15 cellular contexts compared by ENCODE assay signal in genomic region chr20:25250508-25250907, GRCh38. TPM values are rescaled to one million over a fixed set of nuclear protein-coding genes. Genes with fewer than 3 reads are reported as not detected.
DNase-seq lines count a peak whose midpoint lies in the region; ATAC-seq and TF ChIP-seq lines count a peak whose summit lies in the region.
"Had no signal": no experiment of that assay in that cellular context is flagged by ENCODE, and none has a peak within 500 bp of the region (broad histone marks: within the 10 kb centered on the region; RNA-seq: fewer than 3 reads in every experiment).

No MANE protein-coding gene starts in this region.

- H3K27me3 ChIP-seq in MM.1S (replicated peaks; ENCODE audit: insufficient read depth, low read length) = no peaks in the 10 kb centered on the region
- H3K27me3 ChIP-seq: adrenal gland, gastrocnemius medialis had no signal

- no peaks in the 10 kb centered on the region for H4K20me1 ChIP-seq in MM.1S (ENCODE audit: insufficient read depth, low read length)

- H3K27ac Mint-ChIP-seq in chondrocyte (ENCODE audit: unreplicated experiment) = peak overlapping the region; percentile 83
- peak overlapping the region in 7 of 10 donors; percentile 10 to 92 (median 86) for H3K27ac Mint-ChIP-seq in naive thymus-derived CD8-positive, alpha-beta T cell
- H3K27ac Mint-ChIP-seq: H9 had no signal

- H3K9me2 ChIP-seq in MM.1S (replicated peaks; ENCODE audit: insufficient read depth, low read length) = no peaks in the 10 kb centered on the region

- ATAC-seq in naive thymus-derived CD8-positive, alpha-beta T cell = no peak
- no peak for ATAC-seq in HG02938 (IDR thresholded peaks at IDR 0.05; ENCODE audit: unreplicated experiment)
- ATAC-seq: activated CD4-positive, CD25-positive, alpha-beta regulatory T cell treated with anti-CD3 and anti-CD28 coated beads, Interleukin-2, amount 50 U/mL, for 24 hours; gastrocnemius medialis had no signal

- H3K4me1 Mint-ChIP-seq in chondrocyte (ENCODE audit: low read depth) = peaks cover 75% of the 10 kb centered on the region
- peaks cover 28 to 70% (median 55%) of the 10 kb centered on the region in 4 donors for H3K4me1 Mint-ChIP-seq in naive thymus-derived CD8-positive, alpha-beta T cell

- H2AFZ ChIP-seq in MM.1S (ENCODE audit: low read length) = no peak overlapping the region

- peak overlapping the region; percentile 86; the same call in 1 of the 2 replicates for H3K4me2 ChIP-seq in MM.1S (ENCODE audit: low read depth, low read length)

- TF ChIP-seq CTCF in C4-2B (conservative IDR thresholded peaks at IDR 0.05) = no peak
- TF ChIP-seq CTCF in MM.1S (IDR thresholded peaks at IDR 0.05; ENCODE audit: low read length) = no peak
- no peak for TF ChIP-seq CTCF in chondrocyte (IDR thresholded peaks at IDR 0.05)

- H3K4me1 ChIP-seq in MM.1S (ENCODE audit: low read length) = peaks cover 24% of the 10 kb centered on the region

- peak overlapping the region; percentile 84 for H3K4me3 Mint-ChIP-seq in chondrocyte (ENCODE audit: unreplicated experiment)
- peak overlapping the region; percentile 87 to 100 (median 96) for H3K4me3 Mint-ChIP-seq in naive thymus-derived CD8-positive, alpha-beta T cell

- H3K4me3 ChIP-seq in MM.1S (ENCODE audit: low read length) = no peak overlapping the region
- H3K4me3 ChIP-seq: gastrocnemius medialis had no signal

- H3K36me3 Mint-ChIP-seq in chondrocyte (ENCODE audit: low read depth) = peaks cover 1% of the 10 kb centered on the region
- peaks cover 0 to 10% (median 0%) of the 10 kb centered on the region in 3 donors for H3K36me3 Mint-ChIP-seq in naive thymus-derived CD8-positive, alpha-beta T cell

- no peak for DNase-seq in MM.1S
- DNase-seq in chondrocyte (ENCODE audit: low spot score) = no peak
- peak in 1 of 10 donors; percentile 29 for DNase-seq in naive thymus-derived CD8-positive, alpha-beta T cell
- DNase-seq in AG08395 (ENCODE audit: low spot score) = no peak
- DNase-seq in activated CD4-positive, CD25-positive, alpha-beta regulatory T cell (lab: John Stamatoyannopoulos, UW) = no peak
- no peak for DNase-seq in nucleus accumbens (lab: John Stamatoyannopoulos, UW)
- DNase-seq: DMS153, gastrocnemius medialis, naive B cell had no signal

- no peaks in the 10 kb centered on the region for H3K36me3 ChIP-seq in MM.1S (replicated peaks; ENCODE audit: insufficient read depth, low read length)
- H3K36me3 ChIP-seq: adrenal gland, gastrocnemius medialis had no signal

- no peaks in the 10 kb centered on the region for H3K27me3 Mint-ChIP-seq in chondrocyte (ENCODE audit: low read depth)
- no peaks in the 10 kb centered on the region for H3K27me3 Mint-ChIP-seq in naive thymus-derived CD8-positive, alpha-beta T cell

- no peaks in the 10 kb centered on the region for H3K9me3 Mint-ChIP-seq in chondrocyte (ENCODE audit: low read depth)
- H3K9me3 Mint-ChIP-seq in naive thymus-derived CD8-positive, alpha-beta T cell = no peaks in the 10 kb centered on the region
- H3K9me3 Mint-ChIP-seq: H9, IgD-negative memory B cell, naive B cell had no signal

- H3F3A ChIP-seq in MM.1S (ENCODE audit: insufficient read depth, low read length) = peaks cover 5% of the 10 kb centered on the region; the same call in 1 of the 2 replicates

- H3K27ac ChIP-seq in C4-2B (peak overlapping the region; percentile 61; the same call in 1 of the 2 replicates), MM.1S (ENCODE audit: low read length) (no peak overlapping the region)
- H3K27ac ChIP-seq: gastrocnemius medialis had no signal

- POLR2A ChIA-PET in naive thymus-derived CD8-positive, alpha-beta T cell (lab: Charles Lee) = interaction anchor here (1.1 to 5.0 kb wide), 3 partner anchors 10 to 55 kb away, joined by 3 to 61 read pairs (median 36); partner anchors contain the start of gene ENTPD6

- H3K9me3 ChIP-seq in MM.1S (replicated peaks; ENCODE audit: insufficient read depth, low read length) = no peaks in the 10 kb centered on the region
- H3K9me3 ChIP-seq: adrenal gland, gastrocnemius medialis had no signal

- H3K9ac ChIP-seq in MM.1S (ENCODE audit: low read length) = no peak overlapping the region

- H3K79me2 ChIP-seq in MM.1S (ENCODE audit: low read length) = peaks cover 68% of the 10 kb centered on the region

RNA-seq across cellular contexts. Expression of gene PYGB, which starts 2.6 kb away (rescaled TPM):
- 130 to 171 TPM (median 170 TPM) in 3 replicates for total RNA-seq in chondrocyte
- 10 to 100 TPM; 50.2 to 54.4 TPM for total RNA-seq in naive thymus-derived CD8-positive, alpha-beta T cell
- polyA plus RNA-seq in naive thymus-derived CD8-positive, alpha-beta T cell = 100 to 1,000 TPM in 1 of 3 donors, 10 to 100 TPM in 2; 39.9 to 107 (median 71.3) TPM

RNA-seq across cellular contexts. Expression of gene ENTPD6, which starts 55.0 kb away (rescaled TPM):
- 42.2 to 53.5 TPM (median 50.3 TPM) in 3 replicates for total RNA-seq in chondrocyte
- total RNA-seq in naive thymus-derived CD8-positive, alpha-beta T cell = 100 to 1,000 TPM; 109 to 110 TPM
- 10 to 100 TPM; 39.9 to 50.5 (median 44.7) TPM for polyA plus RNA-seq in naive thymus-derived CD8-positive, alpha-beta T cell
